ENCODE assay signal across 8 cellular contexts in the genomic region with DNA sequence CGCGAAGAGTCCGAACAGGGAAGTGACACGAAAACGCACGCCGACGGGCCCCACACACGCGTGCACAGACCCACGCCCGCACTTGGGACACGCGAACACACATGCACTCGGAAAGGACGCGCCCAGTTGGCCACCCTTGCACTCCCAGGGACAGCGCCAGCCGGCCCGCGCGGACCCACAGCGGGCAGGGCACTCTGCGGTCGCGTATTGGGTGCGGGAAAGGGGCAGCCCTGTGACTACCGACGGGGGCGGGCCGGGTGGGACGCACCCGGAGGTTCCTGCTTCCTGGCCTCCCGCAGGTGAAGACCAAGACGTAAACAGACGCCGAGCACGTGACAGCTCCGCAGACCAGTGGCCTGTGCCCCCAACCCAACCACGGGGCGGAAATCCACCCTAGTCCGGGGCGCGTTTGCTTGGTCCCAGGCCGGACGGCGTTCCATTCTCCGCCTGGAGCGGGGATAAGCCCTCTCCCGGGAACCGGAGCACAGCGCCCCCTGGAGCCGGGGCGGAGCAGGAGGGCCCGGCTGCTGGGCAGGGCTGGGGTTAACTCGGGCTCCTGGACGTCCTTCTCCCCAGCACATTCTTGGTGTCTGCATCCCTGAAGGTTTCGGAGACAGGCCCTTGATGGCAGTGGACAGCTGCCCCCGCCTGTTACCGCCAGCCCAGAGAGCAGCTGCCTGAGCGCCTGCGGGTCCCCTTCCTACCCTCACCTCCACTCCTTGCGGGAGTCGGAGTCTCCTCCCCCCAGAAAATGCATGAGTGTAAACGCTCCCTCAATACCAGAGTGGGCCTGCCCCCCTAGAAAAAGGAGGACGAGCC. TPM values are rescaled to one million over a fixed set of nuclear protein-coding genes. Genes with fewer than 3 reads are reported as not detected.
A peak's percentile ranks its signal among the peaks of the same experiment; 100 is the strongest.
DNase-seq lines count a peak whose midpoint lies in the region; ATAC-seq and TF ChIP-seq lines count a peak whose summit lies in the region.

No MANE protein-coding gene starts in this region.

- peaks cover 29% of the 10 kb centered on the region for H3K4me1 Mint-ChIP-seq in activated naive CD4-positive, alpha-beta T cell treated with anti-CD3 and anti-CD28 coated beads, Interleukin-2, amount 10 ng/mL, durations not matched to agents 7 days and 5 days

- H4K20me1 ChIP-seq in IMR-90 (ENCODE audit: insufficient read depth, low read length), result peaks cover 23% of the 10 kb centered on the region

- dilution Hi-C loops in IMR-90 (cut with HindIII; ENCODE audit: low sequenced_read_pairs, unreplicated experiment), result no loop called here

- H3K9me3 ChIP-seq in IMR-90 (ENCODE audit: control insufficient read depth, insufficient read depth, low read length) (no peaks in the 10 kb centered on the region), SJSA1 (replicated peaks) (no peaks in the 10 kb centered on the region), thymus (ENCODE audit: control insufficient read depth) (no peaks in the 10 kb centered on the region)

- peak overlapping the region; percentile 92 for H2AFZ ChIP-seq in IMR-90 (replicated peaks; ENCODE audit: low read length, poor library complexity)

- peak overlapping the region; percentile 91 for H2BK20ac ChIP-seq in IMR-90 (ENCODE audit: low read depth, low read length)

- peak overlapping the region; percentile 100 for H3K4ac ChIP-seq in IMR-90 (ENCODE audit: low read depth, low read length)

- H4K8ac ChIP-seq in IMR-90 (ENCODE audit: low read depth in 2 of 2, low read length in 2 of 2), result peak overlapping the region; percentile 79 to 80; a peak in 3 of 4 replicates

- peak overlapping the region; percentile 99 for H2BK120ac ChIP-seq in IMR-90 (ENCODE audit: low read depth, low read length)

- H3K9me1 ChIP-seq in IMR-90 (ENCODE audit: insufficient read depth, low read length), result peaks cover 4% of the 10 kb centered on the region

- no TSS peak for BruUV-seq in IMR-90 (replicated peaks; lab: Mats Ljungman, UMichigan)

- H3K36me3 ChIP-seq in IMR-90 (ENCODE audit: control insufficient read depth, insufficient read depth, low read length), result peaks cover 7% of the 10 kb centered on the region
- peaks cover 41% of the 10 kb centered on the region for H3K36me3 ChIP-seq in SJSA1
- peaks cover 8% of the 10 kb centered on the region for H3K36me3 ChIP-seq in thymus (ENCODE audit: control insufficient read depth, insufficient read depth)

- H3K79me1 ChIP-seq in IMR-90 (ENCODE audit: low read depth in 1 of 2, low read length in 2 of 2), result peaks cover 4 to 35% of the 10 kb centered on the region in 2 experiments; a peak in 3 of 4 replicates

- peak overlapping the region; percentile 89 for H3K27ac Mint-ChIP-seq in activated naive CD4-positive, alpha-beta T cell treated with anti-CD3 and anti-CD28 coated beads, Interleukin-2, amount 10 ng/mL, durations not matched to agents 7 days and 5 days

- CTCF ChIA-PET in IMR-90 (lab: Yijun Ruan, JAX), result interaction anchor here (1.1 to 4.4 kb wide), 3 partner anchors 10 to 19 kb away, joined by 5 to 48 read pairs (median 13); no protein-coding TSS in a partner anchor
- CTCF ChIA-PET in activated naive CD4-positive, alpha-beta T cell treated with anti-CD3 and anti-CD28 coated beads, Interleukin-2, amount 10 ng/mL, durations not matched to agents 7 days and 5 days (lab: Charles Lee), result interaction anchor here (0.6 to 12.0 kb wide), 24 partner anchors 9 to 487 kb away, joined by 3 to 169 read pairs (median 4); a partner anchor contains a TSS

- peak overlapping the region; percentile 100 for H2AK9ac ChIP-seq in IMR-90 (replicated peaks; ENCODE audit: low read depth, low read length, poor library complexity)

- H3K14ac ChIP-seq in IMR-90 (replicated peaks; ENCODE audit: low read depth, low read length), result peak overlapping the region; percentile 94

- H3K4me3 ChIP-seq in IMR-90 (ENCODE audit: insufficient read depth, low read depth, low read length) (peak overlapping the region; percentile 52), SJSA1 (peak overlapping the region; percentile 81), thymus (ENCODE audit: low read length) (peak overlapping the region; percentile 82)

- H3K23ac ChIP-seq in IMR-90 (ENCODE audit: low read depth, low read length), result peak overlapping the region; percentile 99

- intact Hi-C loops in IMR-90 (cut with micrococcal nuclease), result loop anchor here (1.0 kb wide), 1 partner anchor 16 kb away; no protein-coding TSS in a partner anchor

- peak; percentile 28 for ATAC-seq in GM18868 (IDR thresholded peaks at IDR 0.05; ENCODE audit: unreplicated experiment)
- ATAC-seq in IMR-90 (ENCODE audit: low read depth), result peak; percentile 38
- peak; percentile 48 for ATAC-seq in omental fat pad (ENCODE audit: low FRiP score)

- no peaks in the 10 kb centered on the region for H3K27me3 ChIP-seq in IMR-90 (ENCODE audit: control insufficient read depth, insufficient read depth, low read length)
- no peaks in the 10 kb centered on the region for H3K27me3 ChIP-seq in SJSA1 (replicated peaks)
- no peaks in the 10 kb centered on the region for H3K27me3 ChIP-seq in thymus (ENCODE audit: control insufficient read depth, insufficient read depth)

- H3K9me3 Mint-ChIP-seq in activated naive CD4-positive, alpha-beta T cell treated with anti-CD3 and anti-CD28 coated beads, Interleukin-2, amount 10 ng/mL, durations not matched to agents 7 days and 5 days, result no peaks in the 10 kb centered on the region

- 1% methylated on average over 39 of the region's 66 CpGs; no CpG with 5 or more reads in 1 of the 2 experiments for WGBS in IMR-90 (ENCODE audit: extremely low coverage in 2 of 2, insufficient read length in 1 of 2), 2 experiments
- under 1% methylated on average over 66 of the region's 66 CpGs for WGBS in thymus

- peaks cover 18% of the 10 kb centered on the region for H3K36me3 Mint-ChIP-seq in activated naive CD4-positive, alpha-beta T cell treated with anti-CD3 and anti-CD28 coated beads, Interleukin-2, amount 10 ng/mL, durations not matched to agents 7 days and 5 days

- peak; percentile 29; the same call in 1 of the 2 replicates for TF ChIP-seq RAD21 in IMR-90 (IDR thresholded peaks at IDR 0.05; ENCODE audit: low read length)

- peak overlapping the region; percentile 66 for H3K9ac ChIP-seq in IMR-90 (ENCODE audit: low read depth, low read length)

- peak overlapping the region; percentile 84 for H3K4me3 Mint-ChIP-seq in activated naive CD4-positive, alpha-beta T cell treated with anti-CD3 and anti-CD28 coated beads, Interleukin-2, amount 10 ng/mL, durations not matched to agents 7 days and 5 days

- H3K4me2 ChIP-seq in IMR-90 (ENCODE audit: low read depth, low read length), result peak overlapping the region; percentile 86

- peak overlapping the region; percentile 99; the same call in 2 of the 3 replicates for H2BK15ac ChIP-seq in IMR-90 (ENCODE audit: low read depth, low read length)

- peak overlapping the region; percentile 85 for H3K18ac ChIP-seq in IMR-90 (ENCODE audit: low read depth, low read length)

- POLR2A ChIA-PET in IMR-90 (lab: Charles Lee; ENCODE audit: unreplicated experiment), result no interaction called here

- peak overlapping the region; percentile 97 for H2BK5ac ChIP-seq in IMR-90 (ENCODE audit: low read depth, low read length, poor library complexity, severe bottlenecking)

- peaks cover 8% of the 10 kb centered on the region for H3K27me3 Mint-ChIP-seq in activated naive CD4-positive, alpha-beta T cell treated with anti-CD3 and anti-CD28 coated beads, Interleukin-2, amount 10 ng/mL, durations not matched to agents 7 days and 5 days

- peak overlapping the region; percentile 79 for H4K5ac ChIP-seq in IMR-90 (ENCODE audit: low read depth, low read length)

- DNase-seq in AML-193 (lab: John Stamatoyannopoulos, UW) (peak; percentile 46 to 62), IMR-90 (peak; percentile 65), SJSA1 (ENCODE audit: low read depth in 1 of 2, low spot score in 2 of 2) (peak; percentile 88), globus pallidus (ENCODE audit: low spot score) (peak; percentile 83), omental fat pad (ENCODE audit: low spot score) (no peak)
- DNase-seq in activated naive CD4-positive, alpha-beta T cell treated with anti-CD3 and anti-CD28 coated beads, Interleukin-2, amount 10 ng/mL, durations not matched to agents 7 days and 5 days, result peak; percentile 84

- TF ChIP-seq POLR2A in IMR-90 (IDR thresholded peaks at IDR 0.05; ENCODE audit: low read depth, low read length), result no peak

- TF ChIP-seq CTCF in IMR-90 (conservative IDR thresholded peaks at IDR 0.05; ENCODE audit: low read depth, low read length) (peak; percentile 88), omental fat pad (IDR thresholded peaks at IDR 0.05) (peak in 1 of 3 donors; percentile 91)

- in situ Hi-C loops in IMR-90 (cut with MboI; ENCODE audit: low sequenced_read_pairs), result no loop called here

- H3K4me1 ChIP-seq in IMR-90 (ENCODE audit: control insufficient read depth, insufficient read depth, low read length), result peaks cover 25% of the 10 kb centered on the region
- peaks cover 74% of the 10 kb centered on the region for H3K4me1 ChIP-seq in SJSA1 (replicated peaks)
- H3K4me1 ChIP-seq in thymus (ENCODE audit: control insufficient read depth, insufficient read depth, low read length), result peaks cover 22% of the 10 kb centered on the region

- H4K91ac ChIP-seq in IMR-90 (ENCODE audit: insufficient read depth, low read depth, low read length), result peak overlapping the region; percentile 96

- peak overlapping the region; percentile 77; the same call in 1 of the 2 replicates for H3K56ac ChIP-seq in IMR-90 (ENCODE audit: extremely low read depth, insufficient read depth, low read length)

- peak overlapping the region; percentile 98 for H2AK5ac ChIP-seq in IMR-90 (ENCODE audit: low read depth, low read length)

- peak overlapping the region; percentile 95 for H3K27ac ChIP-seq in IMR-90 (ENCODE audit: insufficient read depth, low read length)
- H3K27ac ChIP-seq in SJSA1, result peak overlapping the region; percentile 94
- H3K27ac ChIP-seq in thymus (ENCODE audit: low read depth), result peak overlapping the region; percentile 91

RNA-seq across cellular contexts. Expression of a gene that starts 2.0 kb away (rescaled TPM):
- total RNA-seq in IMR-90 (2012; rRNA removed), result 17.8 and 19.2 TPM in 2 replicates
- 101 and 108 TPM in 2 replicates for polyA plus RNA-seq in IMR-90 (2012; rRNA removed)
- polyA plus RNA-seq in IMR-90 (2012; cell fraction: cytosol; rRNA removed), result 62.9 and 107 TPM in 2 replicates
- polyA plus RNA-seq in IMR-90 (2012; cell fraction: nucleus; rRNA removed; ENCODE audit: low replicate concordance), result 135 and 272 TPM in 2 replicates
- total RNA-seq in SJSA1 (2014; rRNA removed; shearing (Covaris generic)), result 70.0 and 72.8 TPM in 2 replicates
- 10 to 100 TPM; 59.4 to 98.0 (median 72.6) TPM for total RNA-seq in omental fat pad
- polyA plus RNA-seq in thymus, result 44.7 TPM

RNA-seq across cellular contexts. Expression of a gene that starts 10.2 kb away (rescaled TPM):
- total RNA-seq in IMR-90 (2012; rRNA removed) (8.8 and 8.9 TPM in 2 replicates), omental fat pad (10 to 100 TPM in 1 of 4 donors, 1 to 10 TPM in 3; 4.6 to 20.8 (median 6.9) TPM)
- polyA plus RNA-seq in IMR-90 (2012; rRNA removed) (7.5 and 7.7 TPM in 2 replicates), thymus (5.9 TPM)
- 3.0 and 6.6 TPM in 2 replicates for polyA plus RNA-seq in IMR-90 (2012; cell fraction: cytosol; rRNA removed)
- 2.6 and 5.5 TPM in 2 replicates for polyA plus RNA-seq in IMR-90 (2012; cell fraction: nucleus; rRNA removed; ENCODE audit: low replicate concordance)
- 4.3 and 7.5 TPM in 2 replicates for total RNA-seq in SJSA1 (2014; rRNA removed; shearing (Covaris generic))

RNA-seq across cellular contexts. Expression of a gene that starts 10.3 kb away (rescaled TPM):
- total RNA-seq in IMR-90 (2012; rRNA removed) (56.4 and 61.3 TPM in 2 replicates), omental fat pad (10 to 100 TPM; 59.7 to 97.0 (median 79.3) TPM)
- polyA plus RNA-seq in IMR-90 (2012; rRNA removed) (142 and 184 TPM in 2 replicates), thymus (95.1 TPM)
- polyA plus RNA-seq in IMR-90 (2012; cell fraction: cytosol; rRNA removed), result 193 and 243 TPM in 2 replicates
- 68.3 and 147 TPM in 2 replicates for polyA plus RNA-seq in IMR-90 (2012; cell fraction: nucleus; rRNA removed; ENCODE audit: low replicate concordance)
- total RNA-seq in SJSA1 (2014; rRNA removed; shearing (Covaris generic)), result 63.7 and 69.4 TPM in 2 replicates

RNA-seq across cellular contexts. Expression of a gene that starts 28.3 kb away (rescaled TPM):
- 0.56 and 0.90 TPM in 2 replicates for total RNA-seq in IMR-90 (2012; rRNA removed)
- 8.0 and 8.7 TPM in 2 replicates for polyA plus RNA-seq in IMR-90 (2012; rRNA removed)
- polyA plus RNA-seq in IMR-90 (2012; cell fraction: cytosol; rRNA removed), result 5.4 and 8.3 TPM in 2 replicates
- polyA plus RNA-seq in IMR-90 (2012; cell fraction: nucleus; rRNA removed; ENCODE audit: low replicate concordance), result 22.6 and 25.8 TPM in 2 replicates
- 0.42 and 0.88 TPM in 2 replicates for total RNA-seq in SJSA1 (2014; rRNA removed; shearing (Covaris generic))
- total RNA-seq in omental fat pad, result 1 to 10 TPM in 2 of 4 donors, under 1 TPM in 2; 0.47 to 1.4 (median 1.1) TPM
- 1.2 TPM for polyA plus RNA-seq in thymus

RNA-seq across cellular contexts. Expression of a gene that starts 33.4 kb away (rescaled TPM):
- total RNA-seq in IMR-90 (2012; rRNA removed) (0.83 and 0.90 TPM in 2 replicates), omental fat pad (1 to 10 TPM in 1 of 4 donors, under 1 TPM in 3; 0.12 to 3.3 (median 0.30) TPM)
- polyA plus RNA-seq in IMR-90 (2012; rRNA removed) (1.5 and 1.8 TPM in 2 replicates), thymus (1.4 TPM)
- 0.97 and 2.0 TPM in 2 replicates for polyA plus RNA-seq in IMR-90 (2012; cell fraction: cytosol; rRNA removed)
- 6.5 and 8.7 TPM in 2 replicates for polyA plus RNA-seq in IMR-90 (2012; cell fraction: nucleus; rRNA removed; ENCODE audit: low replicate concordance)
- 0.50 and 1.3 TPM in 2 replicates for total RNA-seq in SJSA1 (2014; rRNA removed; shearing (Covaris generic))
